18 cellular contexts compared by ENCODE assay signal in the genomic region with DNA sequence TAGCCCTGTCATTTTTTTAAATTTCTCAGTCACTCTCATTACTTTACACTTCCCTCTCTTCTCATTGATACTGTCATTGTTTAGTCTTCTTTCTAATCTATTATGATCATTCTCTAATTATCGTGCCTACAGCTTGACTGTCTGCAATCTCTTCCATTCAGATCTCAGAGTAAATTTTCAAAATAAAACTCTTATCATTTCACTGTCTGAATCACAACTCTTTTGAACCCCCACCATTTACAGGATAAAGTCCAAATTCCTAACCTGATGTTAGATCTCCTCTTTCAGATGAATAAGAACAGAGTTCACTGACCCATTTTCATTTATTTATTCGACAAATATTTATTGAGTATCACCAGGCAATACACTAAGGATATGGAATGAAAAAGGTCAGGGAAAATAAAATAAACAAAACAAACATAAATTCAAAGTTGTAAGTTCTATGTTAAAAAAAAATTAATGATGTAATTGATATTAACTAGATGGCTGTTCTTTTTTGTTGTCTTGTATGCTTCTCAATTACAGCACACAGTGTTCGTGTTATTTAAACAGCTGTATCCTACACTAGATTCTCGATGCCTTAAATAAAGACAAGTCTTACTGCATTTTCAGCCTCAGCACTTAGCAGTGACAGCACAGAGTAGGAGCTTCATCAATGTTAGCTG.
DNase-seq lines count a peak whose midpoint lies in the region; ATAC-seq and TF ChIP-seq lines count a peak whose summit lies in the region.
"Had no signal": no experiment of that assay in that cellular context is flagged by ENCODE, and none has a peak within 500 bp of the region (broad histone marks: within the 10 kb centered on the region; RNA-seq: fewer than 3 reads in every experiment).

No MANE protein-coding gene starts in this region.

- H4K20me1 ChIP-seq in HCT116 (ENCODE audit: insufficient read depth) = no peaks in the 10 kb centered on the region
- no peaks in the 10 kb centered on the region for H4K20me1 ChIP-seq in GM23338 (replicated peaks; ENCODE audit: insufficient read depth)
- H4K20me1 ChIP-seq: BLaER1 had no signal

- H3K4me3 Mint-ChIP-seq in GM23338 = no peak overlapping the region
- H3K4me3 Mint-ChIP-seq: B cell; CD4-positive, CD25-positive, alpha-beta regulatory T cell; CD8-positive, alpha-beta T cell; H9; HFFc6 had no signal

- no TSS peak for BruUV-seq in HCT116 (replicated peaks; lab: Mats Ljungman, UMichigan)

- H3K27me3 Mint-ChIP-seq in GM23338 (ENCODE audit: insufficient read depth, low read depth, poor library complexity) = no peaks in the 10 kb centered on the region
- H3K27me3 Mint-ChIP-seq: B cell; CD4-positive, CD25-positive, alpha-beta regulatory T cell had no signal

- no peaks in the 10 kb centered on the region for H3K9me3 Mint-ChIP-seq in GM23338
- H3K9me3 Mint-ChIP-seq: CD8-positive, alpha-beta T cell; H9; HFFc6 had no signal

- RAD21 ChIA-PET in HCT116 (lab: Charles Lee; ENCODE audit: low non-redundant PET in 1 of 2, low total read pairs in 2 of 2, uncharacterized antibody in 2 of 2, unreplicated experiment in 2 of 2) = no interaction called here

- no peak for TF ChIP-seq CTCF in HCT116 (IDR thresholded peaks at IDR 0.05 in 2 of 3, conservative IDR thresholded peaks at IDR 0.05 in 1 of 3; ENCODE audit: borderline replicate concordance in 1 of 3, insufficient read depth in 1 of 3, low read depth in 2 of 3, low read length in 2 of 3)
- TF ChIP-seq CTCF in VCaP (conservative IDR thresholded peaks at IDR 0.05) = no peak
- no peak for TF ChIP-seq CTCF in liver (IDR thresholded peaks at IDR 0.05; ENCODE audit: low read depth, low read length, missing input control)
- no peak for TF ChIP-seq CTCF in GM23338 (conservative IDR thresholded peaks at IDR 0.05; ENCODE audit: low read depth in 2 of 2)

- WGBS in liver = 32% methylated on average over 4 of the region's 4 CpGs

- H3K9ac ChIP-seq in HCT116 (ENCODE audit: low read length) = no peak overlapping the region
- H3K9ac ChIP-seq in liver (ENCODE audit: low read depth in 1 of 2, low read length in 2 of 2) = peak overlapping the region in 1 of 2 donors; percentile 42
- H3K9ac ChIP-seq: BLaER1, GM23248 had no signal

- peaks cover 31 to 50% of the 10 kb centered on the region in 2 experiments for H3K4me1 ChIP-seq in HCT116 (ENCODE audit: control insufficient read depth in 1 of 2, insufficient read depth in 2 of 2, low read length in 2 of 2)
- H3K4me1 ChIP-seq in liver (ENCODE audit: control insufficient read depth in 4 of 4, insufficient read depth in 4 of 4, low read length in 3 of 4) = peaks cover 0 to 20% (median 6%) of the 10 kb centered on the region in 4 donors
- H3K4me1 ChIP-seq in GM23338 (ENCODE audit: insufficient read depth) = peaks cover 8% of the 10 kb centered on the region; the same call in 1 of the 2 replicates
- H3K4me1 ChIP-seq: BLaER1 had no signal

- peaks cover 6% of the 10 kb centered on the region; the same call in 2 of the 3 replicates for H3K4me1 Mint-ChIP-seq in GM23338
- H3K4me1 Mint-ChIP-seq: B cell; CD4-positive, CD25-positive, alpha-beta regulatory T cell; H9 had no signal

- H3K27me3 ChIP-seq in HCT116 (ENCODE audit: insufficient read depth, low read length) (no peaks in the 10 kb centered on the region), liver (ENCODE audit: control insufficient read depth in 4 of 4, insufficient read depth in 4 of 4, low read length in 3 of 4) (no peaks in the 10 kb centered on the region), GM23338 (ENCODE audit: insufficient read depth) (no peaks in the 10 kb centered on the region)
- H3K27me3 ChIP-seq: BLaER1 had no signal

- POLR2A ChIA-PET in HCT116 (lab: Charles Lee) = no interaction called here

- TF ChIP-seq POLR2A in HCT116 (IDR thresholded peaks at IDR 0.05; ENCODE audit: borderline replicate concordance, extremely low read depth, insufficient read depth, insufficient read length) = no peak

- DNase-seq in HCT116 (ENCODE audit: low read depth, low spot score) = no peak
- no peak for DNase-seq in GM23338 (ENCODE audit: low spot score)
- DNase-seq: Caco-2; CD4-positive, CD25-positive, alpha-beta regulatory T cell; CD8-positive, alpha-beta T cell; DMS153; DND-41; GM23248; H9; HFFc6 had no signal

- H3K36me3 ChIP-seq in HCT116 (ENCODE audit: control insufficient read depth in 1 of 2, insufficient read depth in 2 of 2, low read length in 2 of 2) (peaks cover 0 to 4% of the 10 kb centered on the region in 2 experiments; a peak in 1 of 4 replicates), liver (ENCODE audit: control insufficient read depth in 4 of 4, insufficient read depth in 3 of 4, low read depth in 1 of 4, low read length in 3 of 4) (no peaks in the 10 kb centered on the region), GM23338 (ENCODE audit: insufficient read depth) (no peaks in the 10 kb centered on the region)
- H3K36me3 ChIP-seq: BLaER1 had no signal

- no peak overlapping the region for H3K27ac Mint-ChIP-seq in GM23338
- H3K27ac Mint-ChIP-seq: B cell; CD8-positive, alpha-beta T cell; H9; HFFc6 had no signal

- H2AFZ ChIP-seq in HCT116 (ENCODE audit: low read depth, low read length, poor library complexity, severe bottlenecking) (no peak overlapping the region), GM23338 (no peak overlapping the region)
- H2AFZ ChIP-seq: GM23248 had no signal

- H3K27ac ChIP-seq in HCT116 (ENCODE audit: low read depth, low read length) (peak overlapping the region; percentile 95; the same call in 1 of the 2 replicates), VCaP (peak overlapping the region; percentile 40; the same call in 1 of the 2 replicates), liver (ENCODE audit: low read depth in 1 of 2, low read length in 2 of 2) (peak overlapping the region in 1 of 2 donors; percentile 51), GM23338 (ENCODE audit: low read depth) (no peak overlapping the region)
- H3K27ac ChIP-seq: BLaER1, C4-2B, GM23248 had no signal

- no peaks in the 10 kb centered on the region for H3K9me3 ChIP-seq in HCT116 (ENCODE audit: control insufficient read depth in 1 of 2, insufficient read depth in 1 of 2, low read depth in 1 of 2, low read length in 2 of 2)
- H3K9me3 ChIP-seq in liver (ENCODE audit: control insufficient read depth in 4 of 4, low read length in 3 of 4) = no peaks in the 10 kb centered on the region
- H3K9me3 ChIP-seq: BLaER1 had no signal

- intact Hi-C loops in HCT116 (cut with micrococcal nuclease) = no loop called here

- ATAC-seq in HCT116 = no peak
- no peak for ATAC-seq in HG03460 (IDR thresholded peaks at IDR 0.05; ENCODE audit: unreplicated experiment)
- ATAC-seq in GM19351 (IDR thresholded peaks at IDR 0.05; ENCODE audit: unreplicated experiment) = no peak
- ATAC-seq in GM23338 = no peak
- no peak for ATAC-seq in HG02938 (IDR thresholded peaks at IDR 0.05; ENCODE audit: unreplicated experiment)
- ATAC-seq: CD8-positive, alpha-beta T cell had no signal

- H3K79me2 ChIP-seq in HCT116 (ENCODE audit: insufficient read depth, low read length) (0 out of 2 replicates have a peak, but pooled peaks cover under 1% of the 10 kb centered on the region), GM23338 (replicated peaks; ENCODE audit: insufficient read depth) (no peaks in the 10 kb centered on the region)

- TF ChIP-seq RAD21 in HCT116 (IDR thresholded peaks at IDR 0.05; ENCODE audit: low read depth) = no peak
- peak in 1 of 2 donors; percentile 30 for TF ChIP-seq RAD21 in liver (IDR thresholded peaks at IDR 0.05)

- H3K4me3 ChIP-seq in HCT116 (replicated peaks in 1 of 2; ENCODE audit: low read depth in 1 of 2, low read length in 2 of 2) (no peak overlapping the region), liver (ENCODE audit: low read depth in 1 of 3, low read length in 3 of 3) (no peak overlapping the region), GM23338 (no peak overlapping the region)
- H3K4me3 ChIP-seq: BLaER1, GM23248 had no signal

- H3K4me2 ChIP-seq in HCT116 (ENCODE audit: low read length) (no peak overlapping the region), GM23338 (no peak overlapping the region)
- H3K4me2 ChIP-seq: BLaER1 had no signal

- CTCF ChIA-PET in HCT116 (lab: Charles Lee) = no interaction called here

- H3F3A ChIP-seq in GM23338 (replicated peaks; ENCODE audit: low read depth) = no peaks in the 10 kb centered on the region

- H3K36me3 Mint-ChIP-seq in GM23338 (ENCODE audit: low read depth) = no peaks in the 10 kb centered on the region
- H3K36me3 Mint-ChIP-seq: CD4-positive, CD25-positive, alpha-beta regulatory T cell; CD8-positive, alpha-beta T cell had no signal

- H3K9me2 ChIP-seq in HCT116 (ENCODE audit: insufficient read depth) (no peaks in the 10 kb centered on the region), GM23338 (ENCODE audit: insufficient read depth) (no peaks in the 10 kb centered on the region)

TF ChIP-seq in HCT116, 20 proteins besides CTCF, POLR2A, EP300 and RAD21 (continues in another document):
- TF ChIP-seq EZH2 (IDR thresholded peaks at IDR 0.05) = no peak
- TF ChIP-seq EGR1 (IDR thresholded peaks at IDR 0.05; ENCODE audit: low read depth) = no peak
- TF ChIP-seq TCF7L2 (IDR thresholded peaks at IDR 0.05; ENCODE audit: borderline replicate concordance, extremely low read depth, insufficient read depth, insufficient read length) = no peak
- TF ChIP-seq ELF1 (IDR thresholded peaks at IDR 0.05; ENCODE audit: borderline replicate concordance, low read depth) = no peak
- TF ChIP-seq FOSL1 (IDR thresholded peaks at IDR 0.05; ENCODE audit: low read depth) = no peak
- no peak for TF ChIP-seq CEBPB (IDR thresholded peaks at IDR 0.05; ENCODE audit: low read depth)

TF ChIP-seq in liver, 16 proteins besides CTCF, POLR2A, EP300 and RAD21 (continues in another document):
- TF ChIP-seq YY1 (IDR thresholded peaks at IDR 0.05) (peak; percentile 41), SP1 (IDR thresholded peaks at IDR 0.05) (peak; percentile 60), EGR1 (IDR thresholded peaks at IDR 0.05; ENCODE audit: low read depth in 2 of 2) (no peak), JUND (IDR thresholded peaks at IDR 0.05) (peak in 1 of 2 donors; percentile 30), HNF4A (conservative IDR thresholded peaks at IDR 0.05) (peak; percentile 90 to 91)
